Comparison of ENCODE assay signal across 14 cellular contexts in genomic region chr1:229536982-229537381, GRCh38.
"Had no signal": no experiment of that assay in that cellular context is flagged by ENCODE, and none has a peak within 500 bp of the region (broad histone marks: within the 10 kb centered on the region; RNA-seq: fewer than 3 reads in every experiment).

No MANE protein-coding gene starts in this region.

- H3K27me3 ChIP-seq: dorsolateral prefrontal cortex, stomach, testis, upper lobe of right lung had no signal

- H3K4me3 Mint-ChIP-seq: activated CD4-positive, alpha-beta T cell treated with anti-CD3 and anti-CD28 coated beads, Interleukin-2, amount 10 ng/mL, durations not matched to agents 7 days and 5 days; nephron had no signal

- H3K4me1 ChIP-seq: lower lobe of right lung, stomach, testis, upper lobe of right lung had no signal

- H3K27ac Mint-ChIP-seq: activated CD4-positive, alpha-beta T cell treated with anti-CD3 and anti-CD28 coated beads, Interleukin-2, amount 10 ng/mL, durations not matched to agents 7 days and 5 days; nephron had no signal

- DNase-seq: activated CD4-positive, alpha-beta T cell treated with anti-CD3 and anti-CD28 coated beads, Interleukin-2, amount 10 ng/mL, durations not matched to agents 7 days and 5 days; activated CD4-positive, CD25-positive, alpha-beta regulatory T cell; activated CD8-positive, alpha-beta memory T cell treated with anti-CD3 and anti-CD28 coated beads for 24 hours; activated naive CD4-positive, alpha-beta T cell treated with Interleukin-2 at 50 U/mL for 16 hours; dorsolateral prefrontal cortex; erythroblast; left colon; lower lobe of right lung; occipital lobe; stimulated activated CD4-positive, alpha-beta T cell treated with anti-CD3 and anti-CD28 coated beads, Interleukin-1b, Interleukin-23, amount 100 ng/mL, for 48 hours; stomach; testis; upper lobe of right lung had no signal

- H3K9me3 Mint-ChIP-seq: activated CD4-positive, alpha-beta T cell treated with anti-CD3 and anti-CD28 coated beads, Interleukin-2, amount 10 ng/mL, durations not matched to agents 7 days and 5 days; nephron had no signal

- H3K4me1 Mint-ChIP-seq: nephron had no signal

- H3K4me3 ChIP-seq: dorsolateral prefrontal cortex, lower lobe of right lung, stomach, testis, upper lobe of right lung had no signal

- H3K27ac ChIP-seq: lower lobe of right lung, stomach, testis, upper lobe of right lung had no signal

- ATAC-seq: left colon, lower lobe of right lung, upper lobe of right lung had no signal

- H3K27me3 Mint-ChIP-seq: activated CD4-positive, alpha-beta T cell treated with anti-CD3 and anti-CD28 coated beads, Interleukin-2, amount 10 ng/mL, durations not matched to agents 7 days and 5 days had no signal

- H3K9me3 ChIP-seq: lower lobe of right lung, stomach, testis, upper lobe of right lung had no signal
